ENCODE assay signal across 16 cellular contexts in genomic region chr12:51401020-51401419, GRCh38. TPM values are rescaled to one million over a fixed set of nuclear protein-coding genes. Genes with fewer than 3 reads are reported as not detected.
DNase-seq lines count a peak whose midpoint lies in the region; ATAC-seq and TF ChIP-seq lines count a peak whose summit lies in the region.
"Had no signal": no experiment of that assay in that cellular context is flagged by ENCODE, and none has a peak within 500 bp of the region (broad histone marks: within the 10 kb centered on the region; RNA-seq: fewer than 3 reads in every experiment).

No MANE protein-coding gene starts in this region.

- H3K14ac ChIP-seq in H9 (ENCODE audit: insufficient read depth, low read length) (no peak overlapping the region), IMR-90 (replicated peaks; ENCODE audit: low read depth, low read length) (no peak overlapping the region)

- dilution Hi-C loops in IMR-90 (cut with HindIII; ENCODE audit: low sequenced_read_pairs, unreplicated experiment) = no loop called here

- H3K4me1 ChIP-seq in H9 (ENCODE audit: insufficient read depth, low read length) = no peaks in the 10 kb centered on the region; the same call in 1 of the 2 replicates
- no peaks in the 10 kb centered on the region for H3K4me1 ChIP-seq in IMR-90 (ENCODE audit: control insufficient read depth, insufficient read depth, low read length)
- peaks cover 3% of the 10 kb centered on the region for H3K4me1 ChIP-seq in endodermal cell (ENCODE audit: control insufficient read depth, insufficient read depth, low read length)
- peaks cover 28% of the 10 kb centered on the region for H3K4me1 ChIP-seq in mucosa of descending colon (ENCODE audit: low read depth)
- H3K4me1 ChIP-seq: A549 had no signal

- TF ChIP-seq CTCF in H9 (conservative IDR thresholded peaks at IDR 0.05) (no peak), IMR-90 (conservative IDR thresholded peaks at IDR 0.05; ENCODE audit: low read depth, low read length) (no peak), endodermal cell (conservative IDR thresholded peaks at IDR 0.05) (no peak), mucosa of descending colon (IDR thresholded peaks at IDR 0.05) (no peak)

- no peak for TF ChIP-seq RAD21 in IMR-90 (IDR thresholded peaks at IDR 0.05; ENCODE audit: low read length)

- H3K27me3 Mint-ChIP-seq in H9 (ENCODE audit: low read depth) (no peaks in the 10 kb centered on the region), endodermal cell (ENCODE audit: insufficient read depth) (no peaks in the 10 kb centered on the region)
- H3K27me3 Mint-ChIP-seq: CD4-positive, alpha-beta memory T cell had no signal

- H3K18ac ChIP-seq in H9 (ENCODE audit: insufficient read length, low read depth, low read length) (no peak overlapping the region), IMR-90 (ENCODE audit: low read depth, low read length) (no peak overlapping the region)

- H3K4ac ChIP-seq in H9 (ENCODE audit: low read depth, low read length) = no peak overlapping the region
- no peak overlapping the region for H3K4ac ChIP-seq in IMR-90 (ENCODE audit: low read depth, low read length)

- H2BK5ac ChIP-seq in H9 (ENCODE audit: insufficient read length, low read length) = no peak overlapping the region
- H2BK5ac ChIP-seq in IMR-90 (ENCODE audit: low read depth, low read length, poor library complexity, severe bottlenecking) = no peak overlapping the region

- H3K23ac ChIP-seq in H9 (ENCODE audit: insufficient read length, low read depth, low read length) = no peak overlapping the region
- no peak overlapping the region for H3K23ac ChIP-seq in IMR-90 (ENCODE audit: low read depth, low read length)

- CTCF ChIA-PET in IMR-90 (lab: Yijun Ruan, JAX) = no interaction called here

- no peak overlapping the region for H2AFZ ChIP-seq in H9 (ENCODE audit: low read length)
- H2AFZ ChIP-seq in IMR-90 (replicated peaks; ENCODE audit: low read length, poor library complexity) = peak overlapping the region; percentile 23
- H2AFZ ChIP-seq: GM23248 had no signal

- no peak overlapping the region for H4K91ac ChIP-seq in H9 (ENCODE audit: insufficient read length, low read depth, low read length)
- no peak overlapping the region for H4K91ac ChIP-seq in IMR-90 (ENCODE audit: insufficient read depth, low read depth, low read length)

- no peak overlapping the region for H3K27ac ChIP-seq in H9 (ENCODE audit: insufficient read length, low read depth, low read length)
- no peak overlapping the region for H3K27ac ChIP-seq in IMR-90 (ENCODE audit: insufficient read depth, low read length)
- no peak overlapping the region for H3K27ac ChIP-seq in endodermal cell (ENCODE audit: low read depth, low read length)
- H3K27ac ChIP-seq: A549, C4-2B, GM23248, HL-60 had no signal

- TF ChIP-seq POLR2A in IMR-90 (IDR thresholded peaks at IDR 0.05; ENCODE audit: low read depth, low read length) = no peak

- H3K9me3 ChIP-seq in H9 (ENCODE audit: control insufficient read depth, low read depth, low read length) = no peaks in the 10 kb centered on the region
- H3K9me3 ChIP-seq in IMR-90 (ENCODE audit: control insufficient read depth, insufficient read depth, low read length) = no peaks in the 10 kb centered on the region
- no peaks in the 10 kb centered on the region for H3K9me3 ChIP-seq in endodermal cell (ENCODE audit: control insufficient read depth, low read length)
- no peaks in the 10 kb centered on the region for H3K9me3 ChIP-seq in mucosa of descending colon
- H3K9me3 ChIP-seq: A549, BE2C had no signal

- DNase-seq in H9 = peak; percentile 24
- no peak for DNase-seq in IMR-90
- DNase-seq in endodermal cell = peak; percentile 40
- peak in 1 of 3 donors; percentile 35 for DNase-seq in mucosa of descending colon
- DNase-seq in SIG-M5 (lab: John Stamatoyannopoulos, UW) = no peak
- DNase-seq in stimulated activated naive CD8-positive, alpha-beta T cell treated with anti-CD3 and anti-CD28 coated beads, Interleukin-15, Interleukin-2, amounts not matched to agents 100 U/mL and 50 U/mL, for 24 hours = no peak
- no peak for DNase-seq in NCI-H2196 treated with DMSO at 0.1 percent for 48 hours (lab: John Stamatoyannopoulos, UW; ENCODE audit: unreplicated experiment)
- DNase-seq: BE2C; CD4-positive, alpha-beta memory T cell; DMS153; GM23248; KG1 had no signal

- intact Hi-C loops in IMR-90 (cut with micrococcal nuclease) (no loop called here), mucosa of descending colon (cut with DNase I, micrococcal nuclease) (no loop called here)

- H3K9ac ChIP-seq in H9 (ENCODE audit: extremely low read depth, insufficient read length, low read length) (no peak overlapping the region), IMR-90 (ENCODE audit: low read depth, low read length) (no peak overlapping the region), endodermal cell (ENCODE audit: extremely low read depth, low read length, poor library complexity, severe bottlenecking) (no peak overlapping the region)
- H3K9ac ChIP-seq: GM23248 had no signal

- H2AK5ac ChIP-seq in H9 (ENCODE audit: insufficient read length, low read length) (no peak overlapping the region), IMR-90 (ENCODE audit: low read depth, low read length) (no peak overlapping the region)

- no peaks in the 10 kb centered on the region for H3K36me3 Mint-ChIP-seq in H9 (ENCODE audit: insufficient read depth in 1 of 3, low read depth in 3 of 3)
- H3K36me3 Mint-ChIP-seq in endodermal cell (ENCODE audit: low read depth) = no peaks in the 10 kb centered on the region
- H3K36me3 Mint-ChIP-seq: CD4-positive, alpha-beta memory T cell had no signal

- H3K79me1 ChIP-seq in H9 (ENCODE audit: insufficient read depth, low read depth, low read length, poor library complexity, severe bottlenecking) (no peaks in the 10 kb centered on the region), IMR-90 (ENCODE audit: low read depth in 1 of 2, low read length in 2 of 2) (no peaks in the 10 kb centered on the region; a peak in 1 of 4 replicates)

- H3K4me3 Mint-ChIP-seq in H9 = no peak overlapping the region
- H3K4me3 Mint-ChIP-seq in endodermal cell = no peak overlapping the region
- H3K4me3 Mint-ChIP-seq: CD4-positive, alpha-beta memory T cell had no signal

- no peak overlapping the region for H2BK15ac ChIP-seq in H9 (ENCODE audit: low read depth, low read length)
- no peak overlapping the region for H2BK15ac ChIP-seq in IMR-90 (ENCODE audit: low read depth, low read length)

- H4K20me1 ChIP-seq in H9 (ENCODE audit: control insufficient read depth, insufficient read depth, insufficient read length) = no peaks in the 10 kb centered on the region
- H4K20me1 ChIP-seq in IMR-90 (ENCODE audit: insufficient read depth, low read length) = no peaks in the 10 kb centered on the region

- peaks cover 0 to 5% of the 10 kb centered on the region in 2 experiments; a peak in 2 of 4 replicates for H3K4me1 Mint-ChIP-seq in H9
- H3K4me1 Mint-ChIP-seq in endodermal cell = peaks cover 19% of the 10 kb centered on the region

- no peak overlapping the region for H3K4me3 ChIP-seq in IMR-90 (ENCODE audit: insufficient read depth, low read depth, low read length)
- H3K4me3 ChIP-seq in endodermal cell (ENCODE audit: low read length) = no peak overlapping the region
- H3K4me3 ChIP-seq in mucosa of descending colon = no peak overlapping the region
- H3K4me3 ChIP-seq: A549, GM23248 had no signal

- no TSS peak for BruUV-seq in IMR-90 (replicated peaks; lab: Mats Ljungman, UMichigan)

- in situ Hi-C loops in IMR-90 (cut with MboI; ENCODE audit: low sequenced_read_pairs) = no loop called here

- ATAC-seq in IMR-90 (ENCODE audit: low read depth) = no peak
- peak; percentile 37 for ATAC-seq in mucosa of descending colon
- no peak for ATAC-seq in stimulated activated naive CD8-positive, alpha-beta T cell treated with anti-CD3 and anti-CD28 coated beads, Interleukin-15, Interleukin-2, amounts not matched to agents 100 U/mL and 50 U/mL, for 24 hours
- ATAC-seq in HG03460 (IDR thresholded peaks at IDR 0.05; ENCODE audit: unreplicated experiment) = no peak
- ATAC-seq: A549 had no signal

- H3K27me3 ChIP-seq in H9 (ENCODE audit: insufficient read depth, low read length) = no peaks in the 10 kb centered on the region
- no peaks in the 10 kb centered on the region for H3K27me3 ChIP-seq in IMR-90 (ENCODE audit: control insufficient read depth, insufficient read depth, low read length)
- H3K27me3 ChIP-seq in endodermal cell (ENCODE audit: control insufficient read depth, insufficient read depth, low read length, poor library complexity, severe bottlenecking) = no peaks in the 10 kb centered on the region
- H3K27me3 ChIP-seq: BE2C had no signal

- H3K9me3 Mint-ChIP-seq in H9 (no peaks in the 10 kb centered on the region), endodermal cell (no peaks in the 10 kb centered on the region)
- H3K9me3 Mint-ChIP-seq: CD4-positive, alpha-beta memory T cell had no signal

- no peaks in the 10 kb centered on the region for H3K23me2 ChIP-seq in H9 (ENCODE audit: insufficient read length, low read depth, low read length, poor library complexity, severe bottlenecking)

- H3K36me3 ChIP-seq in IMR-90 (ENCODE audit: control insufficient read depth, insufficient read depth, low read length) = no peaks in the 10 kb centered on the region
- no peaks in the 10 kb centered on the region for H3K36me3 ChIP-seq in endodermal cell (ENCODE audit: control insufficient read depth, insufficient read depth, low read length)
- H3K36me3 ChIP-seq in mucosa of descending colon (ENCODE audit: low read depth) = no peaks in the 10 kb centered on the region
- H3K36me3 ChIP-seq: BE2C had no signal

- no peak overlapping the region for H2BK12ac ChIP-seq in H9 (ENCODE audit: insufficient read length, low read depth, low read length)

- H4K8ac ChIP-seq in H9 (replicated peaks; ENCODE audit: insufficient read length, low read depth, low read length) = no peak overlapping the region
- H4K8ac ChIP-seq in IMR-90 (ENCODE audit: low read depth in 2 of 2, low read length in 2 of 2) = no peak overlapping the region

- H3T11ph ChIP-seq in H9 (ENCODE audit: low read length) = no peak overlapping the region

- H2AK9ac ChIP-seq in IMR-90 (replicated peaks; ENCODE audit: low read depth, low read length, poor library complexity) = no peak overlapping the region

- H3K9me1 ChIP-seq in IMR-90 (ENCODE audit: insufficient read depth, low read length) = no peaks in the 10 kb centered on the region

- H2BK20ac ChIP-seq in H9 (ENCODE audit: low read depth, low read length, poor library complexity, severe bottlenecking) = no peak overlapping the region
- no peak overlapping the region for H2BK20ac ChIP-seq in IMR-90 (ENCODE audit: low read depth, low read length)

- H3K27ac Mint-ChIP-seq in H9 (no peak overlapping the region; a peak in 1 of 7 replicates), endodermal cell (no peak overlapping the region)
- H3K27ac Mint-ChIP-seq: CD4-positive, alpha-beta memory T cell had no signal

- POLR2A ChIA-PET in IMR-90 (lab: Charles Lee; ENCODE audit: unreplicated experiment) = no interaction called here

- H4K5ac ChIP-seq in H9 (ENCODE audit: insufficient read length, low read depth, low read length) (no peak overlapping the region), IMR-90 (ENCODE audit: low read depth, low read length) (no peak overlapping the region)

- H2BK120ac ChIP-seq in H9 (ENCODE audit: low read depth, low read length, poor library complexity, severe bottlenecking) = no peak overlapping the region
- no peak overlapping the region for H2BK120ac ChIP-seq in IMR-90 (ENCODE audit: low read depth, low read length)

- no peak overlapping the region for H3K56ac ChIP-seq in H9 (ENCODE audit: insufficient read length, low read depth, low read length)
- H3K56ac ChIP-seq in IMR-90 (ENCODE audit: extremely low read depth, insufficient read depth, low read length) = no peak overlapping the region

- H3K79me2 ChIP-seq in H9 (ENCODE audit: insufficient read depth, low read length) = no peaks in the 10 kb centered on the region

- no peak overlapping the region for H3K4me2 ChIP-seq in H9 (ENCODE audit: insufficient read depth, insufficient read length, low read length)
- no peak overlapping the region for H3K4me2 ChIP-seq in IMR-90 (ENCODE audit: low read depth, low read length)
- H3K4me2 ChIP-seq: A549 had no signal

- WGBS in H9 (ENCODE audit: extremely low coverage, insufficient read length, low lambda C conversion rate) = no CpG with 5 or more reads among the region's 14 CpGs
- WGBS in IMR-90 (ENCODE audit: extremely low coverage in 2 of 2, insufficient read length in 1 of 2), 2 experiments = 87% methylated on average over 8 of the region's 14 CpGs; no CpG with 5 or more reads in 1 of the 2 experiments
- WGBS in endodermal cell (ENCODE audit: insufficient coverage in 1 of 2, insufficient read length in 1 of 2), 2 experiments = 93 to 95% methylated on average over 12 to 14 of the region's 14 CpGs

RNA-seq across cellular contexts. Expression of gene GALNT6, which starts 9.8 kb away (rescaled TPM):
- total RNA-seq in H9 (2021) (9.8 and 11.0 TPM in 2 replicates), IMR-90 (2012; rRNA removed) (21.4 and 23.7 TPM in 2 replicates), endodermal cell (10 to 100 TPM; 13.9 to 19.1 TPM), mucosa of descending colon (10 to 100 TPM; 10.7 to 20.6 (median 17.9) TPM)
- polyA plus RNA-seq in IMR-90 (2012; rRNA removed) = 16.4 and 17.1 TPM in 2 replicates
- polyA plus RNA-seq in IMR-90 (2012; cell fraction: cytosol; rRNA removed) = 10.8 and 12.1 TPM in 2 replicates
- polyA plus RNA-seq in IMR-90 (2012; cell fraction: nucleus; rRNA removed; ENCODE audit: low replicate concordance) = 8.3 and 10.0 TPM in 2 replicates
- polyA plus RNA-seq in endodermal cell (2013, experiment 1 of 2) = 2.7 TPM
- 2.1 TPM for polyA plus RNA-seq in endodermal cell (2013, experiment 2 of 2)

RNA-seq across cellular contexts. Expression of gene SLC4A8, which starts 23.6 kb away (rescaled TPM):
- 18.0 and 26.3 TPM in 2 replicates for total RNA-seq in H9 (2021)
- 4.4 and 5.2 TPM in 2 replicates for total RNA-seq in IMR-90 (2012; rRNA removed)
- 3.1 and 3.2 TPM in 2 replicates for polyA plus RNA-seq in IMR-90 (2012; rRNA removed)
- 1.0 and 3.3 TPM in 2 replicates for polyA plus RNA-seq in IMR-90 (2012; cell fraction: cytosol; rRNA removed)
- polyA plus RNA-seq in IMR-90 (2012; cell fraction: nucleus; rRNA removed; ENCODE audit: low replicate concordance) = 1.7 and 5.6 TPM in 2 replicates
- total RNA-seq in endodermal cell = 10 to 100 TPM; 25.8 to 26.4 TPM
- 22.8 TPM for polyA plus RNA-seq in endodermal cell (2013, experiment 1 of 2)
- polyA plus RNA-seq in endodermal cell (2013, experiment 2 of 2) = 19.0 TPM
- total RNA-seq in mucosa of descending colon = 1 to 10 TPM in 2 of 3 donors, under 1 TPM in 1; 0.84 to 1.8 (median 1.5) TPM

RNA-seq across cellular contexts. Expression of gene CELA1, which starts 54.5 kb away (rescaled TPM):
- total RNA-seq in H9 (2021) = not detected in 2 replicates
- total RNA-seq in IMR-90 (2012; rRNA removed) = not detected in 2 replicates
- not detected in 2 replicates for polyA plus RNA-seq in IMR-90 (2012; rRNA removed)
- 0.08 TPM in 1 of 2 replicates, not detected in the other for polyA plus RNA-seq in IMR-90 (2012; cell fraction: cytosol; rRNA removed)
- polyA plus RNA-seq in IMR-90 (2012; cell fraction: nucleus; rRNA removed; ENCODE audit: low replicate concordance) = 0.23 TPM in 1 of 2 replicates, not detected in the other
- total RNA-seq in endodermal cell = not detected
- polyA plus RNA-seq in endodermal cell (2013, experiment 1 of 2) = not detected
- polyA plus RNA-seq in endodermal cell (2013, experiment 2 of 2) = not detected
- not detected for total RNA-seq in mucosa of descending colon
- total RNA-seq: GM23248 had no signal
- polyA plus RNA-seq: A549, GM23248 had no signal

Comparison
In these comparisons a context has a peak if more than half of its experiments do, and no peak if none do; other contexts are left out.
1. DNase-seq: peak in H9 (single experiment) and endodermal cell (single experiment); none in IMR-90 (single experiment), SIG-M5 (single experiment), stimulated activated naive CD8-positive, alpha-beta T cell treated with anti-CD3 and anti-CD28 coated beads, Interleukin-15, Interleukin-2, amounts not matched to agents 100 U/mL and 50 U/mL, for 24 hours (single experiment) and NCI-H2196 treated with DMSO at 0.1 percent for 48 hours (single experiment).